ENCODE assay signal across 16 cellular contexts in the genomic region with DNA sequence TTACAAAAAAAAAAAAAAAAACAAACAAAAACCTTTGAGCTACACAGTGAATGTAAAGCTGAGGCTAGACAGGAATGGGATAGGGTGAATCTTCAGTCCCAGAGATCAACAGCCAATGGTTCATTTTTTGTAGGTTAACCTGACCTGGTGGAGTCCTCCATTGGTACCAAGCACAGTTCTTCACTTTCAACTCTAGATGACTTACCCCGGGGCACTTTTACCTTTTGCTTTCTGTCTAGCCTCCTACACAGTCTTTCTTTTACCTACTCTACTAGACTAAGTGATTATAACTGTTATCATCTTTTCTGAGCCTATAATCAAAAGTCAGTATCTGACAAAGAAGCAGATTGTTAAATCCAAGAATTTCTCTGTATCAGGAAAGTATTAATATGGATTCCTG. TPM values are rescaled to one million over a fixed set of nuclear protein-coding genes. Genes with fewer than 3 reads are reported as not detected.
DNase-seq lines count a peak whose midpoint lies in the region; ATAC-seq and TF ChIP-seq lines count a peak whose summit lies in the region.
"Had no signal": no experiment of that assay in that cellular context is flagged by ENCODE, and none has a peak within 500 bp of the region (broad histone marks: within the 10 kb centered on the region; RNA-seq: fewer than 3 reads in every experiment).

No MANE protein-coding gene starts in this region.

- H3K27ac Mint-ChIP-seq in activated naive CD4-positive, alpha-beta T cell treated with anti-CD3 and anti-CD28 coated beads, Interleukin-2, amount 10 ng/mL, durations not matched to agents 7 days and 5 days: peak overlapping the region; percentile 86
- peak overlapping the region in 1 of 2 donors; percentile 100 for H3K27ac Mint-ChIP-seq in activated naive CD4-positive, alpha-beta T cell treated with anti-CD3 and anti-CD28 coated beads, Interleukin-2, amount 50 U/mL, for 72 hours
- H3K27ac Mint-ChIP-seq in T-helper 2 cell treated with Interferon-gamma antibody and Interleukin-4, amounts not matched to agents 5 μg/mL and 100 μg/mL, for 36 hours: peak overlapping the region; percentile 74

- no peak for ATAC-seq in activated naive CD4-positive, alpha-beta T cell treated with anti-CD3 and anti-CD28 coated beads, Interleukin-2, amount 50 U/mL, for 72 hours
- ATAC-seq in HG03045 (IDR thresholded peaks at IDR 0.05; ENCODE audit: unreplicated experiment): no peak

- CTCF ChIA-PET in activated naive CD4-positive, alpha-beta T cell treated with anti-CD3 and anti-CD28 coated beads, Interleukin-2, amount 10 ng/mL, durations not matched to agents 7 days and 5 days (lab: Charles Lee): interaction anchor here (0.9 to 6.7 kb wide), 3 partner anchors 15 to 80 kb away, joined by 3 to 63 read pairs (median 11); no protein-coding TSS in a partner anchor

- peaks cover 46% of the 10 kb centered on the region for H3K36me3 Mint-ChIP-seq in activated naive CD4-positive, alpha-beta T cell treated with anti-CD3 and anti-CD28 coated beads, Interleukin-2, amount 10 ng/mL, durations not matched to agents 7 days and 5 days
- H3K36me3 Mint-ChIP-seq in activated naive CD4-positive, alpha-beta T cell treated with anti-CD3 and anti-CD28 coated beads, Interleukin-2, amount 50 U/mL, for 72 hours: peaks cover 15 to 22% of the 10 kb centered on the region in 2 donors
- peaks cover 46% of the 10 kb centered on the region for H3K36me3 Mint-ChIP-seq in T-helper 2 cell treated with Interferon-gamma antibody and Interleukin-4, amounts not matched to agents 5 μg/mL and 100 μg/mL, for 36 hours (ENCODE audit: low read depth)

- no peak for TF ChIP-seq CTCF in choroid plexus epithelial cell (conservative IDR thresholded peaks at IDR 0.05; ENCODE audit: low read depth, low read length)

- peaks cover 7% of the 10 kb centered on the region for H3K27me3 Mint-ChIP-seq in activated naive CD4-positive, alpha-beta T cell treated with anti-CD3 and anti-CD28 coated beads, Interleukin-2, amount 10 ng/mL, durations not matched to agents 7 days and 5 days
- H3K27me3 Mint-ChIP-seq in T-helper 2 cell treated with Interferon-gamma antibody and Interleukin-4, amounts not matched to agents 5 μg/mL and 100 μg/mL, for 36 hours (ENCODE audit: low read depth): no peaks in the 10 kb centered on the region

- peak overlapping the region; percentile 97 for H3K4me3 Mint-ChIP-seq in activated naive CD4-positive, alpha-beta T cell treated with anti-CD3 and anti-CD28 coated beads, Interleukin-2, amount 10 ng/mL, durations not matched to agents 7 days and 5 days
- peak overlapping the region; percentile 80 for H3K4me3 Mint-ChIP-seq in T-helper 2 cell treated with Interferon-gamma antibody and Interleukin-4, amounts not matched to agents 5 μg/mL and 100 μg/mL, for 36 hours

- no peaks in the 10 kb centered on the region for H3K9me3 Mint-ChIP-seq in activated naive CD4-positive, alpha-beta T cell treated with anti-CD3 and anti-CD28 coated beads, Interleukin-2, amount 10 ng/mL, durations not matched to agents 7 days and 5 days
- H3K9me3 Mint-ChIP-seq in activated naive CD4-positive, alpha-beta T cell treated with anti-CD3 and anti-CD28 coated beads, Interleukin-2, amount 50 U/mL, for 72 hours: peaks cover 0 to 4% of the 10 kb centered on the region in 2 donors
- peaks cover 8% of the 10 kb centered on the region for H3K9me3 Mint-ChIP-seq in T-helper 2 cell treated with Interferon-gamma antibody and Interleukin-4, amounts not matched to agents 5 μg/mL and 100 μg/mL, for 36 hours

- H3K4me3 ChIP-seq in choroid plexus epithelial cell (ENCODE audit: low read depth, low read length): peak overlapping the region; percentile 78
- H3K4me3 ChIP-seq: right atrium auricular region, tibial artery had no signal

- H3K4me1 Mint-ChIP-seq in activated naive CD4-positive, alpha-beta T cell treated with anti-CD3 and anti-CD28 coated beads, Interleukin-2, amount 10 ng/mL, durations not matched to agents 7 days and 5 days: peaks cover 60% of the 10 kb centered on the region
- H3K4me1 Mint-ChIP-seq in T-helper 2 cell treated with Interferon-gamma antibody and Interleukin-4, amounts not matched to agents 5 μg/mL and 100 μg/mL, for 36 hours (ENCODE audit: low read depth): peaks cover 44% of the 10 kb centered on the region

- DNase-seq in activated naive CD4-positive, alpha-beta T cell treated with anti-CD3 and anti-CD28 coated beads, Interleukin-2, amount 10 ng/mL, durations not matched to agents 7 days and 5 days: no peak
- no peak for DNase-seq in activated naive CD4-positive, alpha-beta T cell treated with anti-CD3 and anti-CD28 coated beads, Interleukin-2, amount 50 U/mL, for 72 hours (ENCODE audit: low spot score in 2 of 2)
- DNase-seq in T-helper 2 cell treated with Interferon-gamma antibody and Interleukin-4, amounts not matched to agents 5 μg/mL and 100 μg/mL, for 36 hours (ENCODE audit: low spot score): no peak
- DNase-seq in choroid plexus epithelial cell (ENCODE audit: low read depth): no peak
- no peak for DNase-seq in SKM-1 treated with dmso at 0.1 percent for 144 hours (lab: John Stamatoyannopoulos, UW; ENCODE audit: unreplicated experiment)
- DNase-seq in HPDE6-E6E7 (ENCODE audit: extremely low spot score): no peak
- DNase-seq in SHP77 treated with DMSO at 0.1 percent for 48 hours (lab: John Stamatoyannopoulos, UW): no peak
- DNase-seq: activated effector memory CD4-positive, alpha-beta T cell treated with anti-CD3 and anti-CD28 coated beads, Interleukin-2, amount 50 U/mL, for 16 hours; DMS 273 treated with DMSO at 0.1 percent for 48 hours; mammary epithelial cell; NCI-H2029; NCI-H524 treated with DMSO at 0.1 percent for 48 hours; stimulated activated CD8-positive, alpha-beta memory T cell treated with anti-CD3 and anti-CD28 coated beads, Interleukin-4, amount 100 ng/mL, for 48 hours; tibial artery had no signal

RNA-seq across cellular contexts. Expression of a gene that starts 50.9 kb away (rescaled TPM):
- total RNA-seq in activated naive CD4-positive, alpha-beta T cell treated with anti-CD3 and anti-CD28 coated beads, Interleukin-2, amount 50 U/mL, for 72 hours: 1 to 10 TPM; 5.3 to 8.4 TPM
